ENCODE assay signal across 25 cellular contexts in genomic region chr17:74128456-74128855, GRCh38.
"Had no signal": no experiment of that assay in that cellular context is flagged by ENCODE, and none has a peak within 500 bp of the region (broad histone marks: within the 10 kb centered on the region; RNA-seq: fewer than 3 reads in every experiment).

No MANE protein-coding gene starts in this region.

- FAIRE-seq: colon, endothelial cell of umbilical vein, pancreas had no signal

- DNase-seq: cerebellar nuclear complex; dermis blood vessel endothelial cell; erythroblast; foreskin keratinocyte; head of caudate nucleus; kidney glomerular epithelial cell; mucosa of descending colon; naive thymus-derived CD8-positive, alpha-beta T cell; occipital lobe; pancreas; right lobe of liver; spleen; stimulated activated CD4-positive, alpha-beta T cell treated with anti-CD3 and anti-CD28 coated beads, Interleukin-15, amount 100 ng/mL, for 24 hours; stimulated activated CD4-positive, alpha-beta T cell treated with anti-CD3 and anti-CD28 coated beads, Interleukin-1b, Interleukin-23, amount 100 ng/mL, for 48 hours; stimulated activated CD4-positive, alpha-beta T cell treated with anti-CD3 and anti-CD28 coated beads, Interleukin-4, amount 100 ng/mL, for 24 hours; stimulated activated naive B cell treated with anti-CD40 and anti-IgM and Interleukin-4, amounts not matched to agents 10 μg/mL and 1 μg/mL and 100 μg/mL, for 72 hours; stomach; substantia nigra; transverse colon had no signal

- H3K36me3 ChIP-seq: neural progenitor cell, pancreas, prostate gland, right lobe of liver, spleen, stomach, thoracic aorta, transverse colon had no signal

- H3K4me3 ChIP-seq: hepatocyte, mucosa of descending colon, neural progenitor cell, pancreas, prostate gland, right lobe of liver, spleen, stomach, thoracic aorta, transverse colon had no signal

- H3K4me1 Mint-ChIP-seq: stimulated activated naive B cell treated with anti-CD40 and anti-IgM and Interleukin-4, amounts not matched to agents 10 μg/mL and 1 μg/mL and 100 μg/mL, for 72 hours had no signal

- H3K36me3 Mint-ChIP-seq: neural progenitor cell had no signal

- H3K27ac Mint-ChIP-seq: naive thymus-derived CD8-positive, alpha-beta T cell; neural progenitor cell; stimulated activated naive B cell treated with anti-CD40 and anti-IgM and Interleukin-4, amounts not matched to agents 10 μg/mL and 1 μg/mL and 100 μg/mL, for 72 hours had no signal

- H3K4me1 ChIP-seq: foreskin keratinocyte, pancreas, prostate gland, right lobe of liver, spleen, transverse colon had no signal

- H3K9me3 Mint-ChIP-seq: neural progenitor cell had no signal

- H3K9ac ChIP-seq: neural progenitor cell had no signal

- H3K27me3 ChIP-seq: foreskin keratinocyte, neural progenitor cell, pancreas, right lobe of liver had no signal

- H3K9me3 ChIP-seq: mucosa of descending colon, pancreas, prostate gland, right lobe of liver, spleen, stomach, thoracic aorta, transverse colon had no signal

- H3K27ac ChIP-seq: foreskin keratinocyte, hepatocyte, neural progenitor cell, pancreas, prostate gland, right lobe of liver, spleen, stomach, thoracic aorta, transverse colon had no signal

- H3K4me3 Mint-ChIP-seq: naive thymus-derived CD8-positive, alpha-beta T cell; neural progenitor cell; stimulated activated naive B cell treated with anti-CD40 and anti-IgM and Interleukin-4, amounts not matched to agents 10 μg/mL and 1 μg/mL and 100 μg/mL, for 72 hours had no signal

- ATAC-seq: foreskin keratinocyte; mucosa of descending colon; naive thymus-derived CD8-positive, alpha-beta T cell; pancreas; right lobe of liver; stimulated activated naive B cell treated with anti-CD40 and anti-IgM and Interleukin-4, amounts not matched to agents 10 μg/mL and 1 μg/mL and 100 μg/mL, for 72 hours had no signal
